ENCODE assay signal across 13 cellular contexts in the genomic region with DNA sequence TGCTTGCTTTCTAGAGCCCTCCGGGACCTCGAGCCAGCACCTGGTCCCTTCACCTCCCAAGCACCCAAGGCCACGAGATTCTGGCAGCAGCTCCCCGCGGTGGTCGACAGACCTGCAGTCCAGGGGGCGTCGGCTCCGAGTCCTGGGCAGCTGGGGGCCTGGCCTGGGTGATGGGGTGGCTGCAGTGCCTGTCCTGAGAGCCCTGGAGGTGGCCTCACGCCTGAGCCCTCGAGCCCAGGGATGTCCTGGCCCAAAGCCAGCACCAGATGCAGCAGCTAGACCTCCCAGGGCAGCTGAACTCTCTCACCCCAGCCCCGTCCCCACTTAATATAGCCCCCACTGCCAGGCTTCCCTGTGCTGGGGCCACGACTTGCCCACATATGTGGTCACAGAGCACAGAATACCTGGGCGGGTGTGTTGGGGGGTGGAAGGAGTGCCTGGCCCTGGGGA. TPM values are rescaled to one million over a fixed set of nuclear protein-coding genes. Genes with fewer than 3 reads are reported as not detected.
DNase-seq lines count a peak whose midpoint lies in the region; ATAC-seq and TF ChIP-seq lines count a peak whose summit lies in the region.
"Had no signal": no experiment of that assay in that cellular context is flagged by ENCODE, and none has a peak within 500 bp of the region (broad histone marks: within the 10 kb centered on the region; RNA-seq: fewer than 3 reads in every experiment).

No MANE protein-coding gene starts in this region.

- no peak overlapping the region for H3K4me3 ChIP-seq in Caco-2 (ENCODE audit: low read depth, low read length)

- H3K4me1 Mint-ChIP-seq in Caco-2 (ENCODE audit: low read depth, unreplicated experiment) = peaks cover 2% of the 10 kb centered on the region
- H3K4me1 Mint-ChIP-seq: neural crest cell had no signal

- CTCF ChIA-PET in Caco-2 (lab: Charles Lee) = interaction anchor here (1.0 to 1.7 kb wide), 3 partner anchors 22 to 168 kb away, joined by 6 to 9 read pairs (median 6); a partner anchor contains a TSS

- intact Hi-C loops in Caco-2 (cut with micrococcal nuclease; ENCODE audit: unreplicated experiment) = loop anchor here (10.0 kb wide), 1 partner anchor 171 kb away; no protein-coding TSS in a partner anchor

- no peaks in the 10 kb centered on the region for H3K9me3 Mint-ChIP-seq in Caco-2 (ENCODE audit: unreplicated experiment)
- H3K9me3 Mint-ChIP-seq: activated naive CD4-positive, alpha-beta T cell treated with anti-CD3 and anti-CD28 coated beads, Interleukin-2, amount 50 U/mL, for 72 hours; neural crest cell had no signal

- ATAC-seq in HG02885 (IDR thresholded peaks at IDR 0.05; ENCODE audit: poor library complexity, unreplicated experiment) = no peak
- ATAC-seq: esophagus mucosa had no signal

- BruUV-seq in Caco-2 (replicated peaks; lab: Mats Ljungman, UMichigan) = no TSS peak

- no peak overlapping the region for H3K27ac Mint-ChIP-seq in Caco-2 (ENCODE audit: unreplicated experiment)

- H3K27me3 ChIP-seq in Caco-2 (replicated peaks; ENCODE audit: control insufficient read depth, insufficient read depth, low read length) = no peaks in the 10 kb centered on the region
- H3K27me3 ChIP-seq: testis had no signal

- no peaks in the 10 kb centered on the region for H3K27me3 Mint-ChIP-seq in Caco-2 (ENCODE audit: insufficient read depth, unreplicated experiment)

- POLR2A ChIA-PET in Caco-2 (lab: Charles Lee) = no interaction called here

- H3K36me3 ChIP-seq in Caco-2 (ENCODE audit: control insufficient read depth, insufficient read depth, low read length) = no peaks in the 10 kb centered on the region

- no peak for TF ChIP-seq CTCF in Caco-2 (IDR thresholded peaks at IDR 0.05; ENCODE audit: insufficient read depth in 1 of 2, low read depth in 1 of 2, low read length in 1 of 2, severe bottlenecking in 1 of 2, unreplicated experiment in 1 of 2)
- TF ChIP-seq CTCF in VCaP (conservative IDR thresholded peaks at IDR 0.05) = no peak

- peaks cover 13% of the 10 kb centered on the region for H3K4me1 ChIP-seq in Caco-2

- DNase-seq in Caco-2 (no peak), OCI-M2 (lab: John Stamatoyannopoulos, UW; ENCODE audit: unreplicated experiment) (no peak)
- DNase-seq: activated CD4-positive, alpha-beta T cell treated with anti-CD3 and anti-CD28 coated beads for 4 hours; activated T-cell treated with anti-CD3 and anti-CD28 coated beads, Interleukin-2, amount 50 U/mL, for 1 hour; DMS79 treated with DMSO at 0.1 percent for 48 hours; mesendoderm; SHP77 treated with DMSO at 0.1 percent for 48 hours; testis had no signal

- H3K27ac ChIP-seq in VCaP = peak overlapping the region; percentile 60; the same call in 1 of the 2 replicates
- H3K27ac ChIP-seq: testis had no signal

- no peaks in the 10 kb centered on the region for H3K9me3 ChIP-seq in Caco-2
- H3K9me3 ChIP-seq: testis had no signal

- peaks cover 5% of the 10 kb centered on the region for H3K36me3 Mint-ChIP-seq in Caco-2 (ENCODE audit: insufficient read depth, unreplicated experiment)
- H3K36me3 Mint-ChIP-seq: activated naive CD4-positive, alpha-beta T cell treated with anti-CD3 and anti-CD28 coated beads, Interleukin-2, amount 50 U/mL, for 72 hours had no signal

- H3K4me3 Mint-ChIP-seq in Caco-2 (ENCODE audit: unreplicated experiment) = peak overlapping the region; percentile 24
- H3K4me3 Mint-ChIP-seq: neural crest cell had no signal

RNA-seq across cellular contexts. Expression of a gene that starts 6.6 kb away (rescaled TPM):
- 11.9 and 13.8 TPM in 2 replicates for total RNA-seq in Caco-2 (2022)

RNA-seq across cellular contexts. Expression of a gene that starts 6.8 kb away (rescaled TPM):
- total RNA-seq in Caco-2 (2022) = 61.1 and 65.5 TPM in 2 replicates

RNA-seq across cellular contexts. Expression of a gene that starts 16.6 kb away (rescaled TPM):
- 4.3 and 4.4 TPM in 2 replicates for total RNA-seq in Caco-2 (2022)

RNA-seq across cellular contexts. Expression of a gene that starts 18.6 kb away (rescaled TPM):
- 60.2 and 69.0 TPM in 2 replicates for total RNA-seq in Caco-2 (2022)

RNA-seq across cellular contexts. Expression of a gene that starts 22.3 kb away (rescaled TPM):
- total RNA-seq in Caco-2 (2022) = 43.9 and 46.8 TPM in 2 replicates
